17 cellular contexts compared by ENCODE assay signal in the genomic region with DNA sequence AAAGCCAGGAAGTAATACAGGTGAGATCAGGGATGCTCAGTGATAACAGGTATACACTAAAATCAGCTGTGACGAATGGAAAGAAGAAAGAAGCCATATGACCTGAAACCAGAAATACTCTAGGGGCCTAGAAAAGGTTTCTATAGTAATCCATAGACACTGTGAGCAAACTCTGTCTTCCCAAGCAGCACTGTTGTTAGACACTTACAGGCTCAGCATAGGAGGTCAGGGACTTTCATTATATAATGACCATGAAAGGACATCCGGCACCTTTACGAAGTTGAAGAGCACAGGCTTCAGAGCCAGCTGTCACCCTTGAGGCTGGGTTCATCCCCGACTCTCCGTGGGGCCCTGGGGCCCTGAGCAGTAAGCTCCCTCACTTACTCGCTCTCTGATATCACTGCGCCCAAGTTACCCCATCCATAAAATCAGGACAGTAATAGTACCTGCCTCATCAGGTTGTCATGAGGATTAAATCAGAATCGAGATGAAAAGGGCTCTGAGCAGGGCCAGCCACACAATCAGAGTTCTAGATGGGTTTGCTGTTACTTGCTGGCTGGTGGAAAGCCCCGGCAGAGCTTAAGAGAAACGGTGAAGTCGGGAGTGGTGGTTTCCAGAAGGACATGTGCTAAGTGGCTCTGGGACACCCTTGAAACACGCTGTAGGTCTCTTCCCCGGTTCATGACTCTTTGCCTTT.
A peak's percentile ranks its signal among the peaks of the same experiment; 100 is the strongest.
DNase-seq lines count a peak whose midpoint lies in the region; ATAC-seq and TF ChIP-seq lines count a peak whose summit lies in the region.
"Had no signal": no experiment of that assay in that cellular context is flagged by ENCODE, and none has a peak within 500 bp of the region (broad histone marks: within the 10 kb centered on the region; RNA-seq: fewer than 3 reads in every experiment).

No MANE protein-coding gene starts in this region.

- H3K4me3 ChIP-seq in GM12865 (ENCODE audit: low read depth, low read length) (no peak overlapping the region), GM23338 (no peak overlapping the region), coronary artery (no peak overlapping the region), upper lobe of left lung (no peak overlapping the region), left ventricle myocardium inferior (no peak overlapping the region)
- H3K4me3 ChIP-seq: K562 had no signal

- H3K4me1 Mint-ChIP-seq in GM23338 = no peaks in the 10 kb centered on the region
- H3K4me1 Mint-ChIP-seq: B cell, H9 had no signal

- intact Hi-C loops in left ventricle myocardium inferior (cut with micrococcal nuclease) = no loop called here

- DNase-seq in GM12865 (ENCODE audit: low read depth) (peak; percentile 71), GM23338 (ENCODE audit: low spot score) (no peak), coronary artery (ENCODE audit: low spot score) (peak; percentile 36), ureter (ENCODE audit: low spot score) (peak; percentile 9), HK-2 (ENCODE audit: unreplicated experiment) (no peak), upper lobe of left lung (no peak), left ventricle myocardium inferior (no peak)
- DNase-seq: C1 segment of cervical spinal cord; Calu3; CD4-positive, alpha-beta T cell; DMS 273 treated with DMSO at 0.1 percent for 48 hours; DMS79 treated with DMSO at 0.1 percent for 48 hours; EL; GOT3; H9 had no signal

- no peaks in the 10 kb centered on the region for H4K20me1 ChIP-seq in GM23338 (replicated peaks; ENCODE audit: insufficient read depth)

- H3F3A ChIP-seq in GM23338 (replicated peaks; ENCODE audit: low read depth) = no peaks in the 10 kb centered on the region

- H3K4me1 ChIP-seq in GM23338 (ENCODE audit: insufficient read depth) = no peaks in the 10 kb centered on the region
- no peaks in the 10 kb centered on the region for H3K4me1 ChIP-seq in upper lobe of left lung
- peaks cover 8% of the 10 kb centered on the region for H3K4me1 ChIP-seq in left ventricle myocardium inferior

- H3K36me3 Mint-ChIP-seq in GM23338 (ENCODE audit: low read depth) = no peaks in the 10 kb centered on the region; the same call in 2 of the 3 replicates

- H3K36me3 ChIP-seq in GM23338 (ENCODE audit: insufficient read depth) (no peaks in the 10 kb centered on the region), upper lobe of left lung (no peaks in the 10 kb centered on the region), left ventricle myocardium inferior (no peaks in the 10 kb centered on the region)

- ATAC-seq in GM23338 (no peak), upper lobe of left lung (ENCODE audit: low FRiP score in 2 of 2) (no peak)
- ATAC-seq: K562 had no signal

- H3K27me3 ChIP-seq in GM23338 (ENCODE audit: insufficient read depth) (no peaks in the 10 kb centered on the region), upper lobe of left lung (no peaks in the 10 kb centered on the region), left ventricle myocardium inferior (ENCODE audit: low read depth) (no peaks in the 10 kb centered on the region)

- TF ChIP-seq CTCF in GM12865 (IDR thresholded peaks at IDR 0.05; ENCODE audit: insufficient read depth, low read depth, low read length, missing control alignments) (no peak), GM23338 (conservative IDR thresholded peaks at IDR 0.05; ENCODE audit: low read depth in 2 of 2) (no peak), coronary artery (IDR thresholded peaks at IDR 0.05) (no peak), upper lobe of left lung (IDR thresholded peaks at IDR 0.05) (no peak), left ventricle myocardium inferior (IDR thresholded peaks at IDR 0.05; ENCODE audit: borderline replicate concordance) (no peak)

- no peaks in the 10 kb centered on the region for H3K79me2 ChIP-seq in GM23338 (replicated peaks; ENCODE audit: insufficient read depth)

- H3K27ac Mint-ChIP-seq in GM23338 = no peak overlapping the region
- H3K27ac Mint-ChIP-seq: B cell; CD4-positive, alpha-beta T cell; H9 had no signal

- H3K27ac ChIP-seq in GM23338 (ENCODE audit: low read depth) = no peak overlapping the region
- H3K27ac ChIP-seq in coronary artery = no peak overlapping the region
- H3K27ac ChIP-seq in upper lobe of left lung = no peak overlapping the region
- H3K27ac ChIP-seq in left ventricle myocardium inferior (replicated peaks) = no peak overlapping the region

- TF ChIP-seq POLR2A in upper lobe of left lung (IDR thresholded peaks at IDR 0.05) = no peak

- no peak overlapping the region for H3K4me3 Mint-ChIP-seq in GM23338
- H3K4me3 Mint-ChIP-seq: B cell; CD4-positive, alpha-beta T cell; H9 had no signal

- no peaks in the 10 kb centered on the region for H3K9me2 ChIP-seq in GM23338 (ENCODE audit: insufficient read depth)

- no peaks in the 10 kb centered on the region for H3K9me3 ChIP-seq in upper lobe of left lung
- H3K9me3 ChIP-seq in left ventricle myocardium inferior (replicated peaks) = no peaks in the 10 kb centered on the region

- TF ChIP-seq EP300 in upper lobe of left lung (IDR thresholded peaks at IDR 0.05) = no peak

- no peaks in the 10 kb centered on the region for H3K27me3 Mint-ChIP-seq in GM23338 (ENCODE audit: insufficient read depth, low read depth, poor library complexity)
- H3K27me3 Mint-ChIP-seq: CD4-positive, alpha-beta T cell had no signal

- WGBS in upper lobe of left lung, 2 donors = 85 to 93% methylated on average over 13 of the region's 13 CpGs

- H3K4me2 ChIP-seq in GM23338 = no peak overlapping the region

- H2AFZ ChIP-seq in GM23338 = 0 out of 2 replicates have a peak overlapping the region, but pooled peaks have one; percentile 14

- H3K9me3 Mint-ChIP-seq in GM23338 = no peaks in the 10 kb centered on the region
- H3K9me3 Mint-ChIP-seq: CD4-positive, alpha-beta T cell; H9 had no signal

TF ChIP-seq in GM23338, 12 proteins besides CTCF, POLR2A, EP300 and RAD21 (continues in another document):
- TF ChIP-seq, protein P1, sequence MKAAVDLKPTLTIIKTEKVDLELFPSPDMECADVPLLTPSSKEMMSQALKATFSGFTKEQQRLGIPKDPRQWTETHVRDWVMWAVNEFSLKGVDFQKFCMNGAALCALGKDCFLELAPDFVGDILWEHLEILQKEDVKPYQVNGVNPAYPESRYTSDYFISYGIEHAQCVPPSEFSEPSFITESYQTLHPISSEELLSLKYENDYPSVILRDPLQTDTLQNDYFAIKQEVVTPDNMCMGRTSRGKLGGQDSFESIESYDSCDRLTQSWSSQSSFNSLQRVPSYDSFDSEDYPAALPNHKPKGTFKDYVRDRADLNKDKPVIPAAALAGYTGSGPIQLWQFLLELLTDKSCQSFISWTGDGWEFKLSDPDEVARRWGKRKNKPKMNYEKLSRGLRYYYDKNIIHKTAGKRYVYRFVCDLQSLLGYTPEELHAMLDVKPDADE (IDR thresholded peaks at IDR 0.05) = no peak
- TF ChIP-seq, protein P2, sequence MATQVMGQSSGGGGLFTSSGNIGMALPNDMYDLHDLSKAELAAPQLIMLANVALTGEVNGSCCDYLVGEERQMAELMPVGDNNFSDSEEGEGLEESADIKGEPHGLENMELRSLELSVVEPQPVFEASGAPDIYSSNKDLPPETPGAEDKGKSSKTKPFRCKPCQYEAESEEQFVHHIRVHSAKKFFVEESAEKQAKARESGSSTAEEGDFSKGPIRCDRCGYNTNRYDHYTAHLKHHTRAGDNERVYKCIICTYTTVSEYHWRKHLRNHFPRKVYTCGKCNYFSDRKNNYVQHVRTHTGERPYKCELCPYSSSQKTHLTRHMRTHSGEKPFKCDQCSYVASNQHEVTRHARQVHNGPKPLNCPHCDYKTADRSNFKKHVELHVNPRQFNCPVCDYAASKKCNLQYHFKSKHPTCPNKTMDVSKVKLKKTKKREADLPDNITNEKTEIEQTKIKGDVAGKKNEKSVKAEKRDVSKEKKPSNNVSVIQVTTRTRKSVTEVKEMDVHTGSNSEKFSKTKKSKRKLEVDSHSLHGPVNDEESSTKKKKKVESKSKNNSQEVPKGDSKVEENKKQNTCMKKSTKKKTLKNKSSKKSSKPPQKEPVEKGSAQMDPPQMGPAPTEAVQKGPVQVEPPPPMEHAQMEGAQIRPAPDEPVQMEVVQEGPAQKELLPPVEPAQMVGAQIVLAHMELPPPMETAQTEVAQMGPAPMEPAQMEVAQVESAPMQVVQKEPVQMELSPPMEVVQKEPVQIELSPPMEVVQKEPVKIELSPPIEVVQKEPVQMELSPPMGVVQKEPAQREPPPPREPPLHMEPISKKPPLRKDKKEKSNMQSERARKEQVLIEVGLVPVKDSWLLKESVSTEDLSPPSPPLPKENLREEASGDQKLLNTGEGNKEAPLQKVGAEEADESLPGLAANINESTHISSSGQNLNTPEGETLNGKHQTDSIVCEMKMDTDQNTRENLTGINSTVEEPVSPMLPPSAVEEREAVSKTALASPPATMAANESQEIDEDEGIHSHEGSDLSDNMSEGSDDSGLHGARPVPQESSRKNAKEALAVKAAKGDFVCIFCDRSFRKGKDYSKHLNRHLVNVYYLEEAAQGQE (IDR thresholded peaks at IDR 0.05; ENCODE audit: unreplicated experiment) = no peak
- no peak for TF ChIP-seq NANOG (IDR thresholded peaks at IDR 0.05; ENCODE audit: borderline replicate concordance)
- no peak for TF ChIP-seq ZNF331 (CRISPR knock-in tag; IDR thresholded peaks at IDR 0.05; ENCODE audit: low read depth)
- TF ChIP-seq JUNB (IDR thresholded peaks at IDR 0.05; ENCODE audit: unreplicated experiment) = no peak
- TF ChIP-seq CREB1 (CRISPR knock-in tag; IDR thresholded peaks at IDR 0.05; ENCODE audit: low read depth) = no peak
- no peak for TF ChIP-seq EZH2 (IDR thresholded peaks at IDR 0.05; ENCODE audit: low read depth, unreplicated experiment)
- no peak for TF ChIP-seq POLR2AphosphoS5 (IDR thresholded peaks at IDR 0.05; ENCODE audit: low read depth)
- TF ChIP-seq ZNF114 (CRISPR knock-in tag; IDR thresholded peaks at IDR 0.05) = no peak
- no peak for TF ChIP-seq STAT1 (IDR thresholded peaks at IDR 0.05; ENCODE audit: unreplicated experiment)

Comparison
In these comparisons a context has a peak if more than half of its experiments do, and no peak if none do; other contexts are left out.
1. DNase-seq: peak in GM12865 (single experiment), coronary artery (single experiment) and ureter (single experiment); none in GM23338 (single experiment), HK-2 (single experiment), upper lobe of left lung (0 of 2) and left ventricle myocardium inferior (single experiment).